17 cellular contexts compared by ENCODE assay signal in the genomic region with DNA sequence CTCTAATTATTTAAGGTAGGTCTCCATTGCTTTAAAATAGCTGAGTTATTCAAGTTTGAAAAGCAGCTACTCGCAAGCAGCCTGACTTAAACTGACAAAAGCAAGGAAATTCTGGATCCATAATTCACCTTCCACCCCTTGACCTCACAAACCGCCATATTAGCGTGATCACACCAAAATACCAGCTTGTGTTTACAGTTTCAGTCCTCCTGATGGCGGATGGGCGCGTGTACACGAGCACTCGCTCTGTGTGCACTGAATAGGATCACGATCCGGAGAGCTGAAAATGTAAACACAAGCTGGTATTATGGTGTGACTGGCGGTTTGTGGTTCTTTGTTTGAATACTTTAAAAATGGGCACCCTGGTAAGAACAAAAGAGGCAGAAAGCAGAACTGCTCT.
"Had no signal": no experiment of that assay in that cellular context is flagged by ENCODE, and none has a peak within 500 bp of the region (broad histone marks: within the 10 kb centered on the region; RNA-seq: fewer than 3 reads in every experiment).

No MANE protein-coding gene starts in this region.

- ATAC-seq: activated CD4-positive, alpha-beta T cell treated with anti-CD3 and anti-CD28 coated beads for 36 hours; effector memory CD8-positive, alpha-beta T cell; natural killer cell treated with Interleukin-12 subunit alpha and Interleukin-12 subunit beta and Interleukin-15 and Interleukin-18, amount 100 ng/mL, for 72 hours had no signal

- H3K27me3 ChIP-seq: adrenal gland, tibial nerve had no signal

- H3K36me3 ChIP-seq: adrenal gland, tibial nerve had no signal

- H3K4me1 ChIP-seq: adrenal gland, tibial nerve had no signal

- H3K27ac ChIP-seq: adrenal gland, epithelial cell of prostate, tibial nerve had no signal

- DNase-seq: activated CD4-positive, alpha-beta memory T cell treated with anti-CD3 and anti-CD28 coated beads for 36 hours; activated CD4-positive, alpha-beta T cell treated with anti-CD3 and anti-CD28 coated beads for 36 hours; activated naive CD4-positive, alpha-beta T cell treated with anti-CD3 and anti-CD28 coated beads, Interleukin-2, amount 50 U/mL, for 16 hours; activated T-cell treated with anti-CD3 and anti-CD28 coated beads, Interleukin-2, amount 50 U/mL, for 24 hours; adrenal gland; dermis blood vessel endothelial cell; effector memory CD8-positive, alpha-beta T cell; foreskin melanocyte; head of caudate nucleus; mesendoderm; occipital lobe; stimulated activated CD4-positive, alpha-beta T cell treated with anti-CD3 and anti-CD28 coated beads, Interleukin-2, amount 100 ng/mL, for 48 hours; stimulated activated naive CD4-positive, alpha-beta T cell treated with Interleukin-2 at 50 U/mL for 16 hours; substantia nigra had no signal

- H3K4me3 ChIP-seq: adrenal gland, tibial nerve had no signal

- H3K9me3 ChIP-seq: adrenal gland, tibial nerve had no signal
